ENCODE assay signal across 1 cellular context in genomic region chr13:72726721-72727416, GRCh38.
TF ChIP-seq lines count a peak whose summit lies in the region.

No MANE protein-coding gene starts in this region.

TF ChIP-seq in SK-N-SH, 30 proteins besides CTCF, POLR2A, EP300 and RAD21 (continued from another document):
- TF ChIP-seq REST (IDR thresholded peaks at IDR 0.05; ENCODE audit: low read depth, low read length) (no peak), RXRA (IDR thresholded peaks at IDR 0.05; ENCODE audit: borderline replicate concordance, low read depth) (no peak), MEF2A (IDR thresholded peaks at IDR 0.05; ENCODE audit: borderline replicate concordance, low read depth) (no peak), FOXJ3 (CRISPR knock-in tag; IDR thresholded peaks at IDR 0.05) (no peak), RFX5 (IDR thresholded peaks at IDR 0.05; ENCODE audit: low read length) (no peak), TAF1 (IDR thresholded peaks at IDR 0.05; ENCODE audit: borderline replicate concordance, low read depth, low read length) (no peak), TEAD4 (IDR thresholded peaks at IDR 0.05; ENCODE audit: borderline replicate concordance, insufficient read depth) (no peak), YY1 (IDR thresholded peaks at IDR 0.05; ENCODE audit: low read depth) (no peak), SMC3 (IDR thresholded peaks at IDR 0.05; ENCODE audit: low read depth, low read length) (no peak)
